8 cellular contexts compared by ENCODE assay signal in genomic region chr7:116311262-116311661, GRCh38.
"Had no signal": no experiment of that assay in that cellular context is flagged by ENCODE, and none has a peak within 500 bp of the region (broad histone marks: within the 10 kb centered on the region; RNA-seq: fewer than 3 reads in every experiment).

No MANE protein-coding gene starts in this region.

- H3K27ac Mint-ChIP-seq: HFFc6, IgD-negative memory B cell had no signal

- H3K9me3 ChIP-seq: HAP-1 had no signal

- H3K4me1 ChIP-seq: HAP-1 had no signal

- H3K9me3 Mint-ChIP-seq: HFFc6, IgD-negative memory B cell had no signal

- H3K4me3 ChIP-seq: HAP-1 had no signal

- H3K36me3 ChIP-seq: HAP-1 had no signal

- H3K4me3 Mint-ChIP-seq: HFFc6, IgD-negative memory B cell had no signal

- ATAC-seq: HCT116 had no signal

- DNase-seq: GOT3, H7, HFFc6, KG1 had no signal

- H3K36me3 Mint-ChIP-seq: IgD-negative memory B cell had no signal

- H3K27ac ChIP-seq: HL-60 had no signal
